Comparison of ENCODE assay signal across 23 cellular contexts in genomic region chr18:63888473-63889190, GRCh38. TPM values are rescaled to one million over a fixed set of nuclear protein-coding genes. Genes with fewer than 3 reads are reported as not detected.
A peak's percentile ranks its signal among the peaks of the same experiment; 100 is the strongest.
DNase-seq lines count a peak whose midpoint lies in the region; ATAC-seq and TF ChIP-seq lines count a peak whose summit lies in the region.
"Had no signal": no experiment of that assay in that cellular context is flagged by ENCODE, and none has a peak within 500 bp of the region (broad histone marks: within the 10 kb centered on the region; RNA-seq: fewer than 3 reads in every experiment).

No MANE protein-coding gene starts in this region.

- ATAC-seq in HG03460 (IDR thresholded peaks at IDR 0.05; ENCODE audit: unreplicated experiment), result no peak
- ATAC-seq: activated T-cell treated with anti-CD3 and anti-CD28 coated beads, Interleukin-2, amount 50 U/mL, for 72 hours; GM23338 had no signal

- DNase-seq in SIG-M5 treated with dmso at 0.1 percent for 504 hours (lab: John Stamatoyannopoulos, UW; ENCODE audit: unreplicated experiment) (peak; percentile 27), SIG-M5 (lab: John Stamatoyannopoulos, UW) (no peak), RPMI7951 (ENCODE audit: low read depth) (peak; percentile 40), fibroblast of mammary gland (ENCODE audit: low read depth) (peak; percentile 14), type B pancreatic cell (ENCODE audit: extremely low spot score, unreplicated experiment) (no peak), HUDEP-2 (lab: John Stamatoyannopoulos, UW; ENCODE audit: unreplicated experiment in 76 of 76) (no peak), NCI-H2196 (lab: John Stamatoyannopoulos, UW; ENCODE audit: unreplicated experiment) (no peak)
- DNase-seq: activated T-cell treated with anti-CD3 and anti-CD28 coated beads, Interleukin-2, amount 50 U/mL, for 72 hours; cerebellar nuclear complex; KBM-7; NCI-H1105; NCI-H524; occipital lobe had no signal

- peak overlapping the region; percentile 80 for H3K4me3 Mint-ChIP-seq in type B pancreatic cell
- H3K4me3 Mint-ChIP-seq: activated naive CD4-positive, alpha-beta T cell treated with anti-CD3 and anti-CD28 coated beads, Interleukin-2, amount 50 U/mL, for 24 hours; activated T-cell treated with anti-CD3 and anti-CD28 coated beads, Interleukin-2, amount 50 U/mL, for 72 hours; GM23338 had no signal

- H3K4me1 Mint-ChIP-seq in type B pancreatic cell (ENCODE audit: unreplicated experiment), result peaks cover 4% of the 10 kb centered on the region
- H3K4me1 Mint-ChIP-seq: activated naive CD4-positive, alpha-beta T cell treated with anti-CD3 and anti-CD28 coated beads, Interleukin-2, amount 50 U/mL, for 24 hours; GM23338 had no signal

- peaks cover 3% of the 10 kb centered on the region for H3K9me3 Mint-ChIP-seq in type B pancreatic cell
- H3K9me3 Mint-ChIP-seq: activated naive CD4-positive, alpha-beta T cell treated with anti-CD3 and anti-CD28 coated beads, Interleukin-2, amount 50 U/mL, for 24 hours; activated T-cell treated with anti-CD3 and anti-CD28 coated beads, Interleukin-2, amount 50 U/mL, for 72 hours; GM23338 had no signal

- no peak for TF ChIP-seq CTCF in fibroblast of mammary gland (conservative IDR thresholded peaks at IDR 0.05; ENCODE audit: control insufficient read depth, insufficient read depth, low read depth, low read length)
- no peak for TF ChIP-seq CTCF in type B pancreatic cell (conservative IDR thresholded peaks at IDR 0.05)

- peaks cover 7% of the 10 kb centered on the region for H3K36me3 Mint-ChIP-seq in type B pancreatic cell
- H3K36me3 Mint-ChIP-seq: activated naive CD4-positive, alpha-beta T cell treated with anti-CD3 and anti-CD28 coated beads, Interleukin-2, amount 50 U/mL, for 24 hours had no signal

- no peak overlapping the region for H3K4me3 ChIP-seq in fibroblast of mammary gland (ENCODE audit: control insufficient read depth, low read depth, low read length)
- H3K4me3 ChIP-seq: BLaER1, GM23338, right atrium auricular region had no signal

- H3K27ac Mint-ChIP-seq in type B pancreatic cell, result no peak overlapping the region
- H3K27ac Mint-ChIP-seq: activated naive CD4-positive, alpha-beta T cell treated with anti-CD3 and anti-CD28 coated beads, Interleukin-2, amount 50 U/mL, for 24 hours; activated T-cell treated with anti-CD3 and anti-CD28 coated beads, Interleukin-2, amount 50 U/mL, for 72 hours; GM23338 had no signal

- peaks cover 4% of the 10 kb centered on the region for H3K27me3 Mint-ChIP-seq in type B pancreatic cell

RNA-seq across cellular contexts. Expression of gene SERPINB2, which starts 1.1 kb away (rescaled TPM):
- total RNA-seq in RPMI7951 (2014; rRNA removed; shearing (Covaris generic)), result 20.3 and 20.5 TPM in 2 replicates
- total RNA-seq in type B pancreatic cell (ENCODE audit: low replicate concordance), result 45.2 and 121 TPM in 2 replicates
- total RNA-seq: A172; activated CD8-positive, alpha-beta memory T cell treated with anti-CD3 and anti-CD28 coated beads for 36 hours; activated T-cell treated with anti-CD3 and anti-CD28 coated beads, Interleukin-2, amount 50 U/mL, for 72 hours; GM23338; urinary bladder had no signal

RNA-seq across cellular contexts. Expression of gene SERPINB10, which starts 19.1 kb away (rescaled TPM):
- total RNA-seq in RPMI7951 (2014; rRNA removed; shearing (Covaris generic)), result 0.10 and 0.60 TPM in 2 replicates
- not detected in 2 replicates for total RNA-seq in type B pancreatic cell (ENCODE audit: low replicate concordance)
- total RNA-seq: A172; activated CD8-positive, alpha-beta memory T cell treated with anti-CD3 and anti-CD28 coated beads for 36 hours; astrocyte; fibroblast of lung; GM23338; occipital lobe had no signal

Comparison
In these comparisons a context has a peak if more than half of its experiments do, and no peak if none do; other contexts are left out.
1. DNase-seq: peak in SIG-M5 treated with dmso at 0.1 percent for 504 hours (single experiment), RPMI7951 (single experiment) and fibroblast of mammary gland (single experiment); none in SIG-M5 (single experiment), type B pancreatic cell (single experiment), HUDEP-2 (0 of 76) and NCI-H2196 (single experiment).